Comparison of ENCODE assay signal across 8 cellular contexts in genomic region chr19:47157455-47158321, GRCh38. TPM values are rescaled to one million over a fixed set of nuclear protein-coding genes. Genes with fewer than 3 reads are reported as not detected.
A peak's percentile ranks its signal among the peaks of the same experiment; 100 is the strongest.
DNase-seq lines count a peak whose midpoint lies in the region; ATAC-seq and TF ChIP-seq lines count a peak whose summit lies in the region.

No MANE protein-coding gene starts in this region.

- in situ Hi-C loops in G401 (cut with HindIII; ENCODE audit: low sequenced_read_pairs), result no loop called here

- no peaks in the 10 kb centered on the region for H3K9me3 ChIP-seq in right cardiac atrium (ENCODE audit: control insufficient read depth, low read length)

- peak overlapping the region; percentile 65 for H3K27ac ChIP-seq in angular gyrus (ENCODE audit: low read depth, low read length)
- peak overlapping the region; percentile 87 for H3K27ac ChIP-seq in right cardiac atrium (ENCODE audit: low read length)
- H3K27ac ChIP-seq in rectal smooth muscle tissue (ENCODE audit: low read depth, low read length), result peak overlapping the region; percentile 63

- intact Hi-C loops in right cardiac atrium (cut with DNase I), result loop anchor here in 1 of 4 donors (10.0 kb wide), 1 partner anchor 47 kb away; no protein-coding TSS in a partner anchor

- no peaks in the 10 kb centered on the region for H3K27me3 ChIP-seq in right cardiac atrium (ENCODE audit: control insufficient read depth, insufficient read depth)
- H3K27me3 ChIP-seq in rectal smooth muscle tissue (ENCODE audit: control insufficient read depth, insufficient read depth, low read length), result no peaks in the 10 kb centered on the region

- peaks cover 5% of the 10 kb centered on the region for H3K36me3 ChIP-seq in rectal smooth muscle tissue (ENCODE audit: control insufficient read depth, insufficient read depth, low read length)

- H3K4me1 ChIP-seq in right cardiac atrium (ENCODE audit: control insufficient read depth, insufficient read depth, low read length) (peaks cover 21% of the 10 kb centered on the region), rectal smooth muscle tissue (ENCODE audit: control insufficient read depth, insufficient read depth, low read length) (peaks cover 41% of the 10 kb centered on the region)

- no peak overlapping the region for H3K4me3 ChIP-seq in right cardiac atrium (ENCODE audit: low read length)
- H3K4me3 ChIP-seq in rectal smooth muscle tissue (ENCODE audit: low read length), result peak overlapping the region; percentile 31

- no peak for TF ChIP-seq CTCF in GM10266 (IDR thresholded peaks at IDR 0.05; ENCODE audit: control insufficient read depth, insufficient read depth, low read depth, missing control alignments)

- 23% methylated on average over 10 of the region's 10 CpGs for WGBS in right cardiac atrium

- ATAC-seq in right cardiac atrium (peak; percentile 78 to 94), HG03520 (IDR thresholded peaks at IDR 0.05; ENCODE audit: unreplicated experiment) (no peak)

- peak; percentile 43 for DNase-seq in G401 (ENCODE audit: low spot score)
- peak; percentile 56 for DNase-seq in NOMO-1 treated with DMSO at 0.1 percent for 48 hours (lab: John Stamatoyannopoulos, UW; ENCODE audit: unreplicated experiment)
- peak; percentile 66 to 77 (median 74) for DNase-seq in right cardiac atrium
- no peak for DNase-seq in GM10266 (ENCODE audit: extremely low spot score)
- DNase-seq in NCI-H2171 (lab: John Stamatoyannopoulos, UW), result no peak

- no peak overlapping the region for H3K9ac ChIP-seq in rectal smooth muscle tissue (ENCODE audit: low read length)

RNA-seq across cellular contexts. Expression of gene SAE1, which starts 27.1 kb away (rescaled TPM):
- total RNA-seq in G401 (2014; rRNA removed; shearing (Covaris generic)), result 603 and 649 TPM in 2 replicates
- total RNA-seq in right cardiac atrium, result 10 to 100 TPM; 49.1 to 57.0 (median 53.5) TPM
- 34.0 TPM for polyA plus RNA-seq in right cardiac atrium

RNA-seq across cellular contexts. Expression of gene ZC3H4, which starts 44.1 kb away (rescaled TPM):
- 12.4 and 16.8 TPM in 2 replicates for total RNA-seq in G401 (2014; rRNA removed; shearing (Covaris generic))
- 10 to 100 TPM; 25.6 to 27.7 (median 26.8) TPM for total RNA-seq in right cardiac atrium
- 12.4 TPM for polyA plus RNA-seq in right cardiac atrium

Comparison
In these comparisons a context has a peak if more than half of its experiments do, and no peak if none do; other contexts are left out.
1. DNase-seq: peak in G401 (single experiment), NOMO-1 treated with DMSO at 0.1 percent for 48 hours (single experiment) and right cardiac atrium (3 of 3); none in GM10266 (single experiment) and NCI-H2171 (single experiment).
2. RNA of gene SAE1, which starts 27.1 kb away (total RNA-seq): 603 to 649 TPM in G401; 49.1 to 57.0 TPM in right cardiac atrium; every median in the first group is over 10 times any median in the second.
3. Peak in every context shown above with its lines, with median percentiles within 50 percentile points of each other: H3K27ac ChIP-seq.